In the genomic region with DNA sequence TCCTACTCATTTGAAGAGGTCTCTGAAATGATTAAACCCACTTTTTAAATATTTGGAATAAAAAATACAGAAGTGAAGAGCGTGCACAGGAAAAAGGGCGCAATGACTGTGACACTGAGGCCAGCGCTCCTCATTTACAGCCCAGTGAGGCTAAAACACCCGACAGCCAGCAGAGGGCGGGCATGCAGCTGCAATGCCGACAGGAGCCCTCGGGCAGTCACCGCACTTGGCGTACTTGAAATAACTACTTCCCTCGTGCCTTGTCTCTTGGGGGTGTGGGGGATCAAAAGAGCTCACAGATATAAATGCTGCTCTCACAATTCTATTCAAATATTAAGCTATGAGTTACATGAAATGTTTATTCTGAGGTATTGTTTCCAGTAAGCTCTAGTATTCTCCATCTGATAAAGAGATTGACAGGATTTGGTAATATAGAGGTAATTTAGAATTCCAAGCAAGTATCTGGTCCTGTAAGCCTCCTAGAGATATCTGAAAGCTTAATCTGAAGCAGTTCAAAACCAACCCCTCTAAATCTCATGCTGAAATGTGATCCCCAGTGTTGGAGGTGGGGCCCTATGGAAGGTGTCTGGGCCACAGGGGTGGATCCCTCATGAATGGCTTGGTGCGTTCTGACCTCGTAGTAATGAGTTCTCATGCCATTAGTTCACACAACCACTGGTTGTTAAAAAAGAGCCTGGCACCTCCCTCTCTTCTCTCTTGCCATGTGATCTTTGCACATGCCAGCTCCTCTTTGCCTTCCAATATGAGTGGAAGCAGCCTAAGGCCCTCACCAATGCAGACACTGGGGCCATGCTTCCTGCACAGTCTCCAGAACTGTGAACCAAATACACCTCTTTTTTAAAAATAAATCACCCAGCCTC, we compare ENCODE assay signal across 8 cellular contexts.
DNase-seq lines count a peak whose midpoint lies in the region; ATAC-seq, FAIRE-seq and TF ChIP-seq lines count a peak whose summit lies in the region.

No MANE protein-coding gene starts in this region.

- FAIRE-seq in urothelium cell line (lab: Jason Lieb, UNC), result no peak

- H3K79me2 ChIP-seq in SU-DHL-6 (ENCODE audit: insufficient read depth, low read length), result no peaks in the 10 kb centered on the region

- H3K36me3 ChIP-seq in SU-DHL-6 (ENCODE audit: low read length), result peaks cover 9% of the 10 kb centered on the region; the same call in 1 of the 2 replicates

- no peaks in the 10 kb centered on the region for H3K9me3 ChIP-seq in SU-DHL-6 (ENCODE audit: insufficient read depth, low read length)

- no peak overlapping the region for H3K27ac ChIP-seq in SU-DHL-6 (ENCODE audit: low read depth, low read length)

- no peak overlapping the region for H3K27ac Mint-ChIP-seq in activated naive CD4-positive, alpha-beta T cell treated with anti-CD3 and anti-CD28 coated beads, Interleukin-2, amount 50 U/mL, for 72 hours
- H3K27ac Mint-ChIP-seq in progenitor cell of endocrine pancreas, result no peak overlapping the region

- H3K4me1 Mint-ChIP-seq in progenitor cell of endocrine pancreas (ENCODE audit: low read depth), result peaks cover 10% of the 10 kb centered on the region

- peak; percentile 90 to 97 for ATAC-seq in activated naive CD4-positive, alpha-beta T cell treated with anti-CD3 and anti-CD28 coated beads, Interleukin-2, amount 50 U/mL, for 72 hours
- ATAC-seq in Right ventricle myocardium superior (ENCODE audit: poor library complexity), result peak; percentile 99

- peak; percentile 85 for DNase-seq in DMS 273 (lab: John Stamatoyannopoulos, UW; ENCODE audit: unreplicated experiment)
- peak; percentile 12 for DNase-seq in GOT3 (lab: John Stamatoyannopoulos, UW)
- DNase-seq in NCI-H1105 treated with DMSO at 0.1 percent for 48 hours (lab: John Stamatoyannopoulos, UW), result peak; percentile 62
- peak; percentile 61 to 81 for DNase-seq in activated naive CD4-positive, alpha-beta T cell treated with anti-CD3 and anti-CD28 coated beads, Interleukin-2, amount 50 U/mL, for 72 hours (ENCODE audit: low spot score in 2 of 2)
- peak; percentile 91 for DNase-seq in Right ventricle myocardium superior
- DNase-seq in progenitor cell of endocrine pancreas (ENCODE audit: low spot score, unreplicated experiment), result peak; percentile 60
- peak; percentile 84 for DNase-seq in urothelium cell line (ENCODE audit: low spot score)

- H2AFZ ChIP-seq in SU-DHL-6 (ENCODE audit: low read depth, low read length, severe bottlenecking), result no peak overlapping the region

- H3K36me3 Mint-ChIP-seq in activated naive CD4-positive, alpha-beta T cell treated with anti-CD3 and anti-CD28 coated beads, Interleukin-2, amount 50 U/mL, for 72 hours, result no peaks in the 10 kb centered on the region
- H3K36me3 Mint-ChIP-seq in progenitor cell of endocrine pancreas (ENCODE audit: insufficient read depth), result peaks cover 10% of the 10 kb centered on the region

- H3K9me3 Mint-ChIP-seq in activated naive CD4-positive, alpha-beta T cell treated with anti-CD3 and anti-CD28 coated beads, Interleukin-2, amount 50 U/mL, for 72 hours, result no peaks in the 10 kb centered on the region
- H3K9me3 Mint-ChIP-seq in progenitor cell of endocrine pancreas (ENCODE audit: low read depth), result no peaks in the 10 kb centered on the region

- peak overlapping the region; percentile 15 for H3K4me2 ChIP-seq in SU-DHL-6 (ENCODE audit: low read depth, low read length, poor library complexity, severe bottlenecking)

- no peaks in the 10 kb centered on the region for H3K27me3 Mint-ChIP-seq in progenitor cell of endocrine pancreas

- TF ChIP-seq CTCF in SU-DHL-6 (IDR thresholded peaks at IDR 0.05; ENCODE audit: insufficient read depth, low read length, poor library complexity, severe bottlenecking), result peak; percentile 70
- TF ChIP-seq CTCF in progenitor cell of endocrine pancreas (IDR thresholded peaks at IDR 0.05; ENCODE audit: unreplicated experiment), result peak; percentile 94

- H3F3A ChIP-seq in SU-DHL-6 (ENCODE audit: insufficient read depth), result no peaks in the 10 kb centered on the region; the same call in 1 of the 2 replicates

- H4K20me1 ChIP-seq in SU-DHL-6 (ENCODE audit: low read depth, low read length), result no peaks in the 10 kb centered on the region

- H3K4me3 ChIP-seq in SU-DHL-6 (ENCODE audit: insufficient read depth, low read length, poor library complexity, severe bottlenecking), result no peak overlapping the region

- H3K4me3 Mint-ChIP-seq in progenitor cell of endocrine pancreas (ENCODE audit: low read depth), result no peak overlapping the region

- no peaks in the 10 kb centered on the region for H3K27me3 ChIP-seq in SU-DHL-6 (ENCODE audit: low read length)

- intact Hi-C loops in Right ventricle myocardium superior (cut with DNase I), result loop anchor here (5.0 to 10.0 kb wide), 2 partner anchors 188 to 580 kb away; a partner anchor contains a TSS

- no peaks in the 10 kb centered on the region for H3K9me2 ChIP-seq in SU-DHL-6 (replicated peaks; ENCODE audit: insufficient read depth, low read length)

- no peak overlapping the region for H3K9ac ChIP-seq in SU-DHL-6 (ENCODE audit: low read length)

Comparison
In these comparisons a context has a peak if more than half of its experiments do, and no peak if none do; other contexts are left out.
1. DNase-seq: peak in every context shown above with its lines; median percentile 91 in Right ventricle myocardium superior; 85 in DMS 273; 84 in urothelium cell line; 71 in activated naive CD4-positive, alpha-beta T cell treated with anti-CD3 and anti-CD28 coated beads, Interleukin-2, amount 50 U/mL, for 72 hours; 62 in NCI-H1105 treated with DMSO at 0.1 percent for 48 hours; 60 in progenitor cell of endocrine pancreas; 12 in GOT3.